In the genomic region with DNA sequence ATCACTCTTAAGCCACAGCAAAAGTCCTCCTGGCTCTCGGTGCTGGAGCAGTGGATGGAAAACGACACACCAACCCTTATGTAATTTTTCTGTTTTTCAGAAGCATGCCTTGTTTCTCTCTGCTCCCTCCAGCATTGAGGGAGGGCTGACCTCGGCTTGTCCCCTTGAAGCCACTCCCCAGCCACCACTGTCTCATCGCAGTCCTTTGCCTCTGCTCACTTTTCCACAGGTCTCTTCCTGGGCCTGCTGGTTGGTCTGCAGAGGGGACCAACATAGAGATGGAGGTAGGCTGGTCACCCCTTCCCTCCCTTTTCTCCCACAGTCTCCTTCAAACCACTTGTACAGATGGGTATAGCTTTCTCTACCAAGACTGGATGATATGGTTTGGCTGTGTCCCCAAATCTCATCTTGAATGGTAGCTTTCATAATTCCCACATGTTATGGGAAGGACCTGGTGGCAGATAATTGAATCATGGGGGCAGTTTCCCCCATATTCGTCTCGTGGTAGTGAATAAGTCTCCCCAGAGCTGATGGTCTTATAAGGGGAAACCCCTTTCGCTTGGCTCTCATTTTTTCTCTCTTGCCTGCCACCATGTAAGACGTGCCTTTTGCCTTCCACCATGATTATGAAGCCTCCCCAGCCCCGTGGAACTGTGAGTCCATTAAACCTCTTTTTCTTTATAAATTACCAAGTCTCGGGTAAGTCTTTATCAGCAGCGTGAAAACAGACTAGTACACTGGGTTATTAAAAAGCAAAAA, we compare ENCODE assay signal across 11 cellular contexts. TPM values are rescaled to one million over a fixed set of nuclear protein-coding genes. Genes with fewer than 3 reads are reported as not detected.
DNase-seq lines count a peak whose midpoint lies in the region; ATAC-seq and TF ChIP-seq lines count a peak whose summit lies in the region.
"Had no signal": no experiment of that assay in that cellular context is flagged by ENCODE, and none has a peak within 500 bp of the region (broad histone marks: within the 10 kb centered on the region; RNA-seq: fewer than 3 reads in every experiment).

No MANE protein-coding gene starts in this region.

- intact Hi-C loops in OCI-LY7 (cut with micrococcal nuclease; ENCODE audit: unreplicated experiment) = no loop called here
- intact Hi-C loops in dorsolateral prefrontal cortex (cut with DNase I) = loop anchor here (5.0 to 10.0 kb wide), 2 partner anchors 64 to 514 kb away; partner anchors contain the start of gene RMC1 (in 1 of the 2)

- H3K4me2 ChIP-seq in OCI-LY7 (ENCODE audit: low read length) = peak overlapping the region; percentile 50

- H3K4me3 ChIP-seq in OCI-LY7 (ENCODE audit: low read depth, low read length, poor library complexity, severe bottlenecking) = peak overlapping the region; percentile 95
- peak overlapping the region; percentile 57 to 93 (median 80) for H3K4me3 ChIP-seq in dorsolateral prefrontal cortex
- H3K4me3 ChIP-seq: lung had no signal

- BruUV-seq in OCI-LY7 (replicated peaks; lab: Mats Ljungman, UMichigan) = no TSS peak

- no peak for ATAC-seq in HG02642 (IDR thresholded peaks at IDR 0.05; ENCODE audit: poor library complexity, unreplicated experiment)

- no peaks in the 10 kb centered on the region for H3K27me3 ChIP-seq in dorsolateral prefrontal cortex
- H3K27me3 ChIP-seq: tibial nerve had no signal

- peaks cover 11% of the 10 kb centered on the region; the same call in 1 of the 2 replicates for H3K79me2 ChIP-seq in OCI-LY7 (ENCODE audit: insufficient read depth, low read depth, low read length)

- H3K4me1 Mint-ChIP-seq in progenitor cell of endocrine pancreas (ENCODE audit: low read depth) = peaks cover 7% of the 10 kb centered on the region

- TF ChIP-seq CTCF in GM13976 (IDR thresholded peaks at IDR 0.05; ENCODE audit: borderline replicate concordance, control extremely low read depth, extremely low read depth, insufficient read depth, missing control alignments) (no peak), OCI-LY7 (conservative IDR thresholded peaks at IDR 0.05; ENCODE audit: low read length) (no peak), dorsolateral prefrontal cortex (IDR thresholded peaks at IDR 0.05 in 54 of 56, conservative IDR thresholded peaks at IDR 0.05 in 2 of 56; ENCODE audit: low read depth in 1 of 56, partially characterized antibody in 56 of 56) (no peak), progenitor cell of endocrine pancreas (IDR thresholded peaks at IDR 0.05; ENCODE audit: unreplicated experiment) (no peak)

- 0 out of 2 replicates have a peak, but pooled peaks cover 6% of the 10 kb centered on the region for H3K36me3 ChIP-seq in OCI-LY7 (ENCODE audit: insufficient read depth, low read length)
- H3K36me3 ChIP-seq: tibial nerve had no signal

- H3K27ac Mint-ChIP-seq in progenitor cell of endocrine pancreas = no peak overlapping the region

- peaks cover 8% of the 10 kb centered on the region for H3K27me3 Mint-ChIP-seq in progenitor cell of endocrine pancreas

- POLR2A ChIA-PET in OCI-LY7 (lab: Charles Lee) = interaction anchor here (1.1 to 1.5 kb wide), 2 partner anchors 11 to 14 kb away, joined by 5 to 13 read pairs; partner anchors contain the start of gene RIOK3

- peak overlapping the region; percentile 98 for H2AFZ ChIP-seq in OCI-LY7 (ENCODE audit: low read length)

- H4K20me1 ChIP-seq in OCI-LY7 (ENCODE audit: insufficient read depth, low read length) = no peaks in the 10 kb centered on the region

- peak overlapping the region; percentile 42 for H3K4me3 Mint-ChIP-seq in progenitor cell of endocrine pancreas (ENCODE audit: low read depth)

- no peaks in the 10 kb centered on the region for H3K9me2 ChIP-seq in OCI-LY7 (ENCODE audit: insufficient read depth, low read length)

- peak; percentile 29 for DNase-seq in GM13976 (ENCODE audit: low spot score)
- DNase-seq in OCI-LY7 (ENCODE audit: low spot score) = no peak
- DNase-seq in dorsolateral prefrontal cortex = no peak
- DNase-seq in progenitor cell of endocrine pancreas (ENCODE audit: low spot score, unreplicated experiment) = no peak
- no peak for DNase-seq in NCI-H1092 treated with DMSO at 0.1 percent for 48 hours (lab: John Stamatoyannopoulos, UW)
- DNase-seq in NCI-H2171 (lab: John Stamatoyannopoulos, UW) = no peak
- DNase-seq in kidney glomerular epithelial cell (lab: John Stamatoyannopoulos, UW) = no peak
- DNase-seq: NCI-H345 had no signal

- H3K27ac ChIP-seq in OCI-LY7 (ENCODE audit: low read depth, low read length, poor library complexity, severe bottlenecking) = no peak overlapping the region
- peak overlapping the region in 43 of 59 donors; percentile 5 to 92 (median 76) for H3K27ac ChIP-seq in dorsolateral prefrontal cortex

- H3K9me3 Mint-ChIP-seq in progenitor cell of endocrine pancreas (ENCODE audit: low read depth) = no peaks in the 10 kb centered on the region

- in situ Hi-C loops in GM13976 (cut with MboI; ENCODE audit: low sequenced_read_pairs, unreplicated experiment) = no loop called here

- H3K4me1 ChIP-seq in OCI-LY7 (ENCODE audit: insufficient read depth, low read length, poor library complexity, severe bottlenecking) = peaks cover 11% of the 10 kb centered on the region

- H3K9me3 ChIP-seq in OCI-LY7 (ENCODE audit: low read length) = 0 out of 2 replicates have a peak, but pooled peaks cover 9% of the 10 kb centered on the region
- H3K9me3 ChIP-seq: tibial nerve had no signal

- CTCF ChIA-PET in OCI-LY7 (lab: Charles Lee; ENCODE audit: unreplicated experiment) = no interaction called here

- H3K36me3 Mint-ChIP-seq in progenitor cell of endocrine pancreas (ENCODE audit: insufficient read depth) = no peaks in the 10 kb centered on the region

RNA-seq across cellular contexts. Expression of gene RIOK3, which starts 14.3 kb away (rescaled TPM):
- total RNA-seq in OCI-LY7 (2014; rRNA removed; shearing (Covaris generic)) = 18.1 and 26.6 TPM in 2 replicates
- total RNA-seq in OCI-LY7 (2022) = 52.2 and 52.4 TPM in 2 replicates
- 10 to 100 TPM; 25.5 to 71.7 (median 52.1) TPM for total RNA-seq in dorsolateral prefrontal cortex
- total RNA-seq in progenitor cell of endocrine pancreas = 52.7 and 52.8 TPM in 2 replicates
